ENCODE assay signal across 9 cellular contexts in the genomic region with DNA sequence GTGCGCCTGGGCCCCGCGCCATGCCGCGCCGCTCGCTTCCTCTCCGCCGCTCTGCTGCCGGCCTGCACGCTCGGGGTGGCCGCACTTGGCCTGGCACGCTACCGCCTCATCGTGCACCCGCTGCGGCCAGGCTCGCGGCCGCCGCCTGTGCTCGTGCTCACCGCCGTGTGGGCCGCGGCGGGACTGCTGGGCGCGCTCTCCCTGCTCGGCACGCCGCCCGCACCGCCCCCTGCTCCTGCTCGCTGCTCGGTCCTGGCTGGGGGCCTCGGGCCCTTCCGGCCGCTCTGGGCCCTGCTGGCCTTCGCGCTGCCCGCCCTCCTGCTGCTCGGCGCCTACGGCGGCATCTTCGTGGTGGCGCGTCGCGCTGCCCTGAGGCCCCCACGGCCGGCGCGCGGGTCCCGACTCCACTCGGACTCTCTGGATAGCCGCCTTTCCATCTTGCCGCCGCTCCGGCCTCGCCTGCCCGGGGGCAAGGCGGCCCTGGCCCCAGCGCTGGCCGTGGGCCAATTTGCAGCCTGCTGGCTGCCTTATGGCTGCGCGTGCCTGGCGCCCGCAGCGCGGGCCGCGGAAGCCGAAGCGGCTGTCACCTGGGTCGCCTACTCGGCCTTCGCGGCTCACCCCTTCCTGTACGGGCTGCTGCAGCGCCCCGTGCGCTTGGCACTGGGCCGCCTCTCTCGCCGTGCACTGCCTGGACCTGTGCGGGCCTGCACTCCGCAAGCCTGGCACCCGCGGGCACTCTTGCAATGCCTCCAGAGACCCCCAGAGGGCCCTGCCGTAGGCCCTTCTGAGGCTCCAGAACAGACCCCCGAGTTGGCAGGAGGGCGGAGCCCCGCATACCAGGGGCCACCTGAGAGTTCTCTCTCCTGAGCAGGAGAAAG. TPM values are rescaled to one million over a fixed set of nuclear protein-coding genes. Genes with fewer than 3 reads are reported as not detected.
DNase-seq lines count a peak whose midpoint lies in the region; ATAC-seq and TF ChIP-seq lines count a peak whose summit lies in the region.
"Had no signal": no experiment of that assay in that cellular context is flagged by ENCODE, and none has a peak within 500 bp of the region (broad histone marks: within the 10 kb centered on the region; RNA-seq: fewer than 3 reads in every experiment).

No MANE protein-coding gene starts in this region.

- H3K9me3 Mint-ChIP-seq in effector memory CD8-positive, alpha-beta T cell = no peaks in the 10 kb centered on the region

- peaks cover 7% of the 10 kb centered on the region for H3K36me3 Mint-ChIP-seq in effector memory CD8-positive, alpha-beta T cell (ENCODE audit: insufficient read depth)

- peaks cover 31 to 55% of the 10 kb centered on the region in 2 donors for H3K27me3 Mint-ChIP-seq in effector memory CD8-positive, alpha-beta T cell

- TF ChIP-seq CTCF in lower lobe of right lung (IDR thresholded peaks at IDR 0.05) (peak; percentile 50), suprapubic skin (IDR thresholded peaks at IDR 0.05) (peak in 1 of 2 donors; percentile 51)

- H3K9me3 ChIP-seq in lower lobe of right lung = no peaks in the 10 kb centered on the region
- H3K9me3 ChIP-seq in suprapubic skin = no peaks in the 10 kb centered on the region

- H3K4me1 Mint-ChIP-seq in effector memory CD8-positive, alpha-beta T cell (ENCODE audit: low read depth in 2 of 2) = peaks cover 4 to 7% of the 10 kb centered on the region in 2 donors

- peak; percentile 33 to 35 (median 35) for DNase-seq in effector memory CD8-positive, alpha-beta T cell
- DNase-seq in lower lobe of right lung (no peak), suprapubic skin (ENCODE audit: low spot score in 2 of 2) (peak in 1 of 2 donors; percentile 62), OCI-M1 (lab: John Stamatoyannopoulos, UW) (no peak), DMS153 (lab: John Stamatoyannopoulos, UW) (no peak)

- peak; percentile 52 for ATAC-seq in GM19043 (IDR thresholded peaks at IDR 0.05; ENCODE audit: low read depth, unreplicated experiment)
- ATAC-seq in activated CD4-positive, CD25-positive, alpha-beta regulatory T cell treated with anti-CD3 and anti-CD28 coated beads, Interleukin-2, amount 50 U/mL, for 24 hours = peak; percentile 73 to 74
- peak; percentile 79 for ATAC-seq in effector memory CD8-positive, alpha-beta T cell (replicated peaks)
- ATAC-seq in lower lobe of right lung = peak; percentile 69 to 75
- ATAC-seq in HG02610 (IDR thresholded peaks at IDR 0.05; ENCODE audit: unreplicated experiment) = no peak

- intact Hi-C loops in lower lobe of right lung (cut with DNase I) = no loop called here

- 17% methylated on average over 4 of the region's 97 CpGs for WGBS in suprapubic skin

- H3K4me1 ChIP-seq in lower lobe of right lung (peaks cover 21% of the 10 kb centered on the region), suprapubic skin (peaks cover 20% of the 10 kb centered on the region)

- peak overlapping the region; percentile 60 for H3K27ac ChIP-seq in lower lobe of right lung
- no peak overlapping the region for H3K27ac ChIP-seq in suprapubic skin

- peaks cover 10% of the 10 kb centered on the region for H3K36me3 ChIP-seq in lower lobe of right lung
- peaks cover 34% of the 10 kb centered on the region for H3K36me3 ChIP-seq in suprapubic skin

- TF ChIP-seq EP300 in suprapubic skin (IDR thresholded peaks at IDR 0.05) = no peak

- no peak overlapping the region for H3K27ac Mint-ChIP-seq in effector memory CD8-positive, alpha-beta T cell

- H3K4me3 Mint-ChIP-seq in effector memory CD8-positive, alpha-beta T cell = peak overlapping the region; percentile 25 to 32

- peak overlapping the region; percentile 53 for H3K4me3 ChIP-seq in lower lobe of right lung
- peak overlapping the region; percentile 52 for H3K4me3 ChIP-seq in suprapubic skin

- H3K27me3 ChIP-seq in lower lobe of right lung (ENCODE audit: low read depth) (peaks cover 13% of the 10 kb centered on the region), suprapubic skin (peaks cover 3% of the 10 kb centered on the region)

- no peak for TF ChIP-seq POLR2A in suprapubic skin (IDR thresholded peaks at IDR 0.05)

RNA-seq across cellular contexts. Expression of gene GPR62, which starts 1.0 kb away (rescaled TPM):
- total RNA-seq in lower lobe of right lung = not detected
- not detected for total RNA-seq in suprapubic skin
- total RNA-seq: T-helper 1 cell treated with Interleukin-12 subunit alpha and Interleukin-12 subunit beta and Interleukin-4 antibody, amounts not matched to agents 30 ng/mL and 1 ng/mL, for 36 hours had no signal

RNA-seq across cellular contexts. Expression of gene PCBP4, which starts 11.1 kb away (rescaled TPM):
- total RNA-seq in lower lobe of right lung = 24.6 TPM
- 10 to 100 TPM; 24.6 to 32.1 (median 28.6) TPM for total RNA-seq in suprapubic skin

RNA-seq across cellular contexts. Expression of gene PARP3, which starts 14.0 kb away (rescaled TPM):
- 24.6 TPM for total RNA-seq in lower lobe of right lung
- total RNA-seq in suprapubic skin = 10 to 100 TPM in 2 of 4 donors, 1 to 10 TPM in 2; 8.1 to 21.8 (median 14.0) TPM

RNA-seq across cellular contexts. Expression of gene RRP9, which starts 14.4 kb away (rescaled TPM):
- 16.2 TPM for total RNA-seq in lower lobe of right lung
- 10 to 100 TPM; 13.4 to 16.7 (median 14.8) TPM for total RNA-seq in suprapubic skin

RNA-seq across cellular contexts. Expression of gene ABHD14B, which starts 17.7 kb away (rescaled TPM):
- total RNA-seq in lower lobe of right lung = 48.8 TPM
- total RNA-seq in suprapubic skin = 10 to 100 TPM; 50.0 to 79.7 (median 59.0) TPM

Comparison
In these comparisons a context has a peak if more than half of its experiments do, and no peak if none do; other contexts are left out.
1. DNase-seq: peak in effector memory CD8-positive, alpha-beta T cell (3 of 3); none in lower lobe of right lung (single experiment), OCI-M1 (single experiment) and DMS153 (single experiment).